Comparison of ENCODE assay signal across 11 cellular contexts in genomic region chr19:17202249-17202648, GRCh38. TPM values are rescaled to one million over a fixed set of nuclear protein-coding genes. Genes with fewer than 3 reads are reported as not detected.
DNase-seq lines count a peak whose midpoint lies in the region; ATAC-seq, FAIRE-seq and TF ChIP-seq lines count a peak whose summit lies in the region.
"Had no signal": no experiment of that assay in that cellular context is flagged by ENCODE, and none has a peak within 500 bp of the region (broad histone marks: within the 10 kb centered on the region; RNA-seq: fewer than 3 reads in every experiment).

No MANE protein-coding gene starts in this region.

- H3K27me3 ChIP-seq in neuronal stem cell (ENCODE audit: control insufficient read depth in 3 of 3, insufficient read depth in 3 of 3, low read depth in 1 of 3, low read length in 3 of 3), result no peaks in the 10 kb centered on the region
- H3K27me3 ChIP-seq in SK-N-SH (ENCODE audit: insufficient read depth), result no peaks in the 10 kb centered on the region
- H3K27me3 ChIP-seq: cardiac muscle cell had no signal

- CTCF ChIA-PET in activated CD8-positive, alpha-beta memory T cell treated with anti-CD3 and anti-CD28 coated beads, Interleukin-2, amount 10 ng/mL, durations not matched to agents 7 days and 5 days (lab: Charles Lee), result no interaction called here
- CTCF ChIA-PET in SK-N-SH (lab: Yijun Ruan, JAX), result no interaction called here

- no peaks in the 10 kb centered on the region for H3K4me1 Mint-ChIP-seq in activated CD8-positive, alpha-beta memory T cell treated with anti-CD3 and anti-CD28 coated beads, Interleukin-2, amount 10 ng/mL, durations not matched to agents 7 days and 5 days

- H3K9me3 Mint-ChIP-seq in activated CD8-positive, alpha-beta memory T cell treated with anti-CD3 and anti-CD28 coated beads, Interleukin-2, amount 10 ng/mL, durations not matched to agents 7 days and 5 days (ENCODE audit: low read depth), result no peaks in the 10 kb centered on the region
- no peaks in the 10 kb centered on the region for H3K9me3 Mint-ChIP-seq in activated naive CD4-positive, alpha-beta T cell treated with anti-CD3 and anti-CD28 coated beads, Interleukin-2, amount 50 U/mL, for 72 hours
- H3K9me3 Mint-ChIP-seq: type B pancreatic cell had no signal

- H3K14ac ChIP-seq in neuronal stem cell (ENCODE audit: low read length), result no peak overlapping the region

- no peak overlapping the region for H3K23ac ChIP-seq in neuronal stem cell (ENCODE audit: low read depth, low read length, poor library complexity)

- DNase-seq in activated CD8-positive, alpha-beta memory T cell treated with anti-CD3 and anti-CD28 coated beads, Interleukin-2, amount 10 ng/mL, durations not matched to agents 7 days and 5 days, result no peak
- DNase-seq in activated CD8-positive, alpha-beta memory T cell treated with anti-CD3 and anti-CD28 coated beads, Interleukin-2, amount 50 U/mL, for 4 hours, result no peak
- DNase-seq in HTR-8/SVneo (ENCODE audit: insufficient read length, low spot score), result no peak
- DNase-seq in activated naive CD4-positive, alpha-beta T cell treated with anti-CD3 and anti-CD28 coated beads, Interleukin-2, amount 50 U/mL, for 72 hours (ENCODE audit: low spot score in 2 of 2), result no peak
- no peak for DNase-seq in neuronal stem cell (ENCODE audit: low spot score)
- DNase-seq in superior temporal gyrus (ENCODE audit: extremely low spot score), result no peak
- DNase-seq in cerebellar cortex (ENCODE audit: low spot score), result no peak
- DNase-seq in SK-N-SH, result no peak

- H2BK120ac ChIP-seq in neuronal stem cell (ENCODE audit: low read depth, low read length), result no peak overlapping the region

- no peak overlapping the region for H2BK5ac ChIP-seq in neuronal stem cell (ENCODE audit: low read length)

- H3K36me3 Mint-ChIP-seq in activated CD8-positive, alpha-beta memory T cell treated with anti-CD3 and anti-CD28 coated beads, Interleukin-2, amount 10 ng/mL, durations not matched to agents 7 days and 5 days, result peaks cover 63% of the 10 kb centered on the region
- peaks cover 0 to 34% of the 10 kb centered on the region in 2 donors for H3K36me3 Mint-ChIP-seq in activated naive CD4-positive, alpha-beta T cell treated with anti-CD3 and anti-CD28 coated beads, Interleukin-2, amount 50 U/mL, for 72 hours

- no peak for TF ChIP-seq EP300 in SK-N-SH (IDR thresholded peaks at IDR 0.05; ENCODE audit: borderline replicate concordance in 1 of 2, low read depth in 1 of 2, low read length in 1 of 2)

- no peaks in the 10 kb centered on the region for H3K79me2 ChIP-seq in SK-N-SH (ENCODE audit: insufficient read depth)

- H3K9me2 ChIP-seq in SK-N-SH, result no peaks in the 10 kb centered on the region

- H3K27ac ChIP-seq in neuronal stem cell (replicated peaks; ENCODE audit: low read length) (no peak overlapping the region), SK-N-SH (ENCODE audit: low read depth in 2 of 2, low read length in 1 of 2) (no peak overlapping the region)
- H3K27ac ChIP-seq: cardiac muscle cell had no signal

- H3K79me1 ChIP-seq in neuronal stem cell (ENCODE audit: low read depth, low read length), result peaks cover 6% of the 10 kb centered on the region

- H3K36me3 ChIP-seq in neuronal stem cell (replicated peaks in 1 of 2; ENCODE audit: control insufficient read depth in 2 of 2, insufficient read depth in 2 of 2, low read length in 2 of 2) (peaks cover 37 to 94% of the 10 kb centered on the region in 2 donors), SK-N-SH (replicated peaks in 1 of 2; ENCODE audit: control insufficient read depth in 1 of 2, insufficient read depth in 2 of 2, low read length in 1 of 2) (peaks cover 12 to 35% of the 10 kb centered on the region in 2 experiments)

- H4K91ac ChIP-seq in neuronal stem cell (ENCODE audit: low read depth, low read length, poor library complexity), result no peak overlapping the region

- no peak overlapping the region for H3K4ac ChIP-seq in neuronal stem cell (ENCODE audit: low read length)

- peak overlapping the region; percentile 70 for H3K9ac ChIP-seq in neuronal stem cell (ENCODE audit: low read depth, low read length, poor library complexity)
- no peak overlapping the region for H3K9ac ChIP-seq in SK-N-SH

- H2BK15ac ChIP-seq in neuronal stem cell (ENCODE audit: low read length), result no peak overlapping the region

- H3K4me2 ChIP-seq in neuronal stem cell (ENCODE audit: insufficient read depth, low read length, poor library complexity, severe bottlenecking), result no peak overlapping the region
- H3K4me2 ChIP-seq in SK-N-SH, result no peak overlapping the region

- no peak overlapping the region for H3K4me3 Mint-ChIP-seq in activated CD8-positive, alpha-beta memory T cell treated with anti-CD3 and anti-CD28 coated beads, Interleukin-2, amount 10 ng/mL, durations not matched to agents 7 days and 5 days
- H3K4me3 Mint-ChIP-seq: type B pancreatic cell had no signal

- no peak overlapping the region for H3K27ac Mint-ChIP-seq in activated CD8-positive, alpha-beta memory T cell treated with anti-CD3 and anti-CD28 coated beads, Interleukin-2, amount 10 ng/mL, durations not matched to agents 7 days and 5 days
- H3K27ac Mint-ChIP-seq in activated naive CD4-positive, alpha-beta T cell treated with anti-CD3 and anti-CD28 coated beads, Interleukin-2, amount 50 U/mL, for 72 hours, result peak overlapping the region in 1 of 2 donors; percentile 55
- H3K27ac Mint-ChIP-seq: type B pancreatic cell had no signal

- no peak overlapping the region for H3K18ac ChIP-seq in neuronal stem cell (ENCODE audit: low read length)

- no peak overlapping the region for H4K8ac ChIP-seq in neuronal stem cell (ENCODE audit: low read depth, low read length)

- H3K4me1 ChIP-seq in neuronal stem cell (ENCODE audit: control insufficient read depth in 2 of 2, insufficient read depth in 1 of 2, low read depth in 1 of 2, low read length in 2 of 2) (no peaks in the 10 kb centered on the region), SK-N-SH (ENCODE audit: control insufficient read depth in 1 of 2, insufficient read depth in 2 of 2, low read depth in 1 of 2, low read length in 1 of 2) (no peaks in the 10 kb centered on the region)

- peak; percentile 32 for ATAC-seq in activated CD8-positive, alpha-beta memory T cell treated with anti-CD3 and anti-CD28 coated beads, Interleukin-2, amount 10 ng/mL, durations not matched to agents 7 days and 5 days
- peak; percentile 32 to 38 for ATAC-seq in activated naive CD4-positive, alpha-beta T cell treated with anti-CD3 and anti-CD28 coated beads, Interleukin-2, amount 50 U/mL, for 72 hours
- ATAC-seq: sciatic nerve had no signal

- no peaks in the 10 kb centered on the region for H3K27me3 Mint-ChIP-seq in activated CD8-positive, alpha-beta memory T cell treated with anti-CD3 and anti-CD28 coated beads, Interleukin-2, amount 10 ng/mL, durations not matched to agents 7 days and 5 days
- H3K27me3 Mint-ChIP-seq: type B pancreatic cell had no signal

- H3K4me3 ChIP-seq in neuronal stem cell (ENCODE audit: low read length in 2 of 2), result peak overlapping the region in 1 of 2 donors; percentile 20
- H3K4me3 ChIP-seq in SK-N-SH (ENCODE audit: low read depth in 2 of 2, low read length in 1 of 2), result no peak overlapping the region
- H3K4me3 ChIP-seq: cardiac muscle cell had no signal

- POLR2A ChIA-PET in SK-N-SH (lab: Yijun Ruan, JAX), result no interaction called here

- H3K9me3 ChIP-seq in neuronal stem cell (replicated peaks in 1 of 2; ENCODE audit: control insufficient read depth in 2 of 2, insufficient read depth in 1 of 2, low read depth in 1 of 2, low read length in 2 of 2) (peaks cover 4 to 6% of the 10 kb centered on the region in 2 donors), SK-N-SH (no peaks in the 10 kb centered on the region)

- H2BK12ac ChIP-seq in neuronal stem cell (ENCODE audit: low read length), result no peak overlapping the region

- no peak for TF ChIP-seq CTCF in SK-N-SH (IDR thresholded peaks at IDR 0.05)

- WGBS in neuronal stem cell (ENCODE audit: extremely low coverage in 2 of 2, insufficient read length in 2 of 2, insufficient replicate concordance in 1 of 2), 2 donors, result no CpG with 5 or more reads among the region's 9 CpGs
- 94% methylated on average over 8 of the region's 9 CpGs for WGBS in SK-N-SH (ENCODE audit: low lambda C conversion rate)

- H2AK5ac ChIP-seq in neuronal stem cell (ENCODE audit: low read depth, low read length), result no peak overlapping the region

- no peaks in the 10 kb centered on the region for H3F3A ChIP-seq in SK-N-SH (replicated peaks; ENCODE audit: insufficient read depth)

- TF ChIP-seq RAD21 in SK-N-SH (IDR thresholded peaks at IDR 0.05; ENCODE audit: low read length), result no peak

- no peaks in the 10 kb centered on the region for H4K20me1 ChIP-seq in SK-N-SH (ENCODE audit: insufficient read depth)

- H2AFZ ChIP-seq in neuronal stem cell (ENCODE audit: low read length) (no peak overlapping the region), SK-N-SH (ENCODE audit: low read depth) (no peak overlapping the region)

- peak; percentile 77 for FAIRE-seq in HTR-8/SVneo (lab: Jason Lieb, UNC)

RNA-seq across cellular contexts. Expression of gene USE1, which starts 12.9 kb away (rescaled TPM):
- 10 to 100 TPM; 22.1 to 23.6 TPM for total RNA-seq in activated CD8-positive, alpha-beta memory T cell treated with anti-CD3 and anti-CD28 coated beads, Interleukin-2, amount 10 ng/mL, durations not matched to agents 7 days and 5 days
- total RNA-seq in activated naive CD4-positive, alpha-beta T cell treated with anti-CD3 and anti-CD28 coated beads, Interleukin-2, amount 50 U/mL, for 72 hours, result 10 to 100 TPM; 28.6 to 39.1 TPM
- polyA plus RNA-seq in neuronal stem cell (2013, experiment 1 of 2), result 10.0 TPM
- polyA plus RNA-seq in neuronal stem cell (2013, experiment 2 of 2), result 10.0 TPM
- polyA plus RNA-seq in SK-N-SH (2012; rRNA removed), result 63.9 and 81.8 TPM in 2 replicates
- polyA plus RNA-seq in SK-N-SH (2012; cell fraction: cytosol; rRNA removed), result 50.5 and 51.0 TPM in 2 replicates
- 75.2 and 100 TPM in 2 replicates for polyA plus RNA-seq in SK-N-SH (2012; cell fraction: nucleus; rRNA removed)

RNA-seq across cellular contexts. Expression of gene OCEL1, which starts 23.8 kb away (rescaled TPM):
- 10 to 100 TPM; 23.3 to 27.4 TPM for total RNA-seq in activated CD8-positive, alpha-beta memory T cell treated with anti-CD3 and anti-CD28 coated beads, Interleukin-2, amount 10 ng/mL, durations not matched to agents 7 days and 5 days
- 10 to 100 TPM; 14.3 to 17.1 TPM for total RNA-seq in activated naive CD4-positive, alpha-beta T cell treated with anti-CD3 and anti-CD28 coated beads, Interleukin-2, amount 50 U/mL, for 72 hours
- polyA plus RNA-seq in neuronal stem cell (2013, experiment 1 of 2), result 16.5 TPM
- polyA plus RNA-seq in neuronal stem cell (2013, experiment 2 of 2), result 16.7 TPM
- 9.1 and 9.8 TPM in 2 replicates for polyA plus RNA-seq in SK-N-SH (2012; rRNA removed)
- polyA plus RNA-seq in SK-N-SH (2012; cell fraction: cytosol; rRNA removed), result 6.5 and 8.9 TPM in 2 replicates
- polyA plus RNA-seq in SK-N-SH (2012; cell fraction: nucleus; rRNA removed), result 18.3 and 24.7 TPM in 2 replicates

RNA-seq across cellular contexts. Expression of gene NR2F6, which starts 43.5 kb away (rescaled TPM):
- 1 to 10 TPM; 2.7 to 4.7 TPM for total RNA-seq in activated CD8-positive, alpha-beta memory T cell treated with anti-CD3 and anti-CD28 coated beads, Interleukin-2, amount 10 ng/mL, durations not matched to agents 7 days and 5 days
- total RNA-seq in activated naive CD4-positive, alpha-beta T cell treated with anti-CD3 and anti-CD28 coated beads, Interleukin-2, amount 50 U/mL, for 72 hours, result 10 to 100 TPM in 1 of 2 donors, 1 to 10 TPM in 1; 5.8 to 12.9 TPM
- polyA plus RNA-seq in neuronal stem cell (2013, experiment 1 of 2), result 34.2 TPM
- polyA plus RNA-seq in neuronal stem cell (2013, experiment 2 of 2), result 34.5 TPM
- polyA plus RNA-seq in SK-N-SH (2012; rRNA removed), result 31.7 and 37.3 TPM in 2 replicates
- 16.0 and 27.7 TPM in 2 replicates for polyA plus RNA-seq in SK-N-SH (2012; cell fraction: cytosol; rRNA removed)
- 33.4 and 46.3 TPM in 2 replicates for polyA plus RNA-seq in SK-N-SH (2012; cell fraction: nucleus; rRNA removed)
